In the genomic region with DNA sequence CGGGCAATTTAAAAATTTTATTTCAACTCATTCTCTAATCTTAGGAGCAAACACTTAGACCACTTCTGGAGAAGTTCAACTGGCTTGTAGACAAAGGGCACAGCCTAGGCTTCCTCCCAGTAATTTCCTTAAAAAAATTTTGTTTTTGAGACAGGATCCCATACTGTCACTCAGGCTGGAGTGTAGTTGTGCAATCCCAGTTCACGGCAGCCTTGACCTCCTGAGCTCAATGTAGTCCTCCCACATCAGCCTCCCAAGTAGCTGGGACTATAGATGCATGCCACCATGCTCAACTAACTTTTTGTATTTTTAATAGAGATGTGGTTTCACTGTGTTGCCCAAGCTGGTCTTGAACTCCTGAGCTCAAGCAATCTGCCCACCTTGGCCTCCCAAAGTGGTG, we compare ENCODE assay signal across 32 cellular contexts. TPM values are rescaled to one million over a fixed set of nuclear protein-coding genes. Genes with fewer than 3 reads are reported as not detected.
"Had no signal": no experiment of that assay in that cellular context is flagged by ENCODE, and none has a peak within 500 bp of the region (broad histone marks: within the 10 kb centered on the region; RNA-seq: fewer than 3 reads in every experiment).

No MANE protein-coding gene starts in this region.

- H3K36me3 Mint-ChIP-seq: activated naive CD4-positive, alpha-beta T cell treated with anti-CD3 and anti-CD28 coated beads, Interleukin-2, amount 50 U/mL, for 24 hours; activated naive CD8-positive, alpha-beta T cell treated with anti-CD3 and anti-CD28 coated beads for 36 hours; brain had no signal

- H3K4me1 ChIP-seq: breast epithelium, esophagus muscularis mucosa, gastrocnemius medialis had no signal

- H3K27ac Mint-ChIP-seq: activated CD4-positive, alpha-beta T cell treated with anti-CD3 and anti-CD28 coated beads, Interleukin-2, amount 10 ng/mL, durations not matched to agents 7 days and 5 days; activated CD8-positive, alpha-beta T cell treated with anti-CD3 and anti-CD28 coated beads for 36 hours; activated naive CD4-positive, alpha-beta T cell treated with anti-CD3 and anti-CD28 coated beads for 36 hours; activated naive CD4-positive, alpha-beta T cell treated with anti-CD3 and anti-CD28 coated beads, Interleukin-2, amount 50 U/mL, for 24 hours; activated naive CD8-positive, alpha-beta T cell treated with anti-CD3 and anti-CD28 coated beads for 36 hours; activated naive CD8-positive, alpha-beta T cell treated with anti-CD3 and anti-CD28 coated beads, Interleukin-2, amount 50 U/mL, for 24 hours; activated T-helper 17 cell treated with anti-CD3 and anti-CD28 coated beads, Interleukin-2, amount 50 U/mL, for 72 hours; brain; effector memory CD8-positive, alpha-beta T cell; WTC11 had no signal

- H3K4me3 Mint-ChIP-seq: activated CD4-positive, alpha-beta T cell treated with anti-CD3 and anti-CD28 coated beads, Interleukin-2, amount 10 ng/mL, durations not matched to agents 7 days and 5 days; activated CD8-positive, alpha-beta T cell treated with anti-CD3 and anti-CD28 coated beads for 36 hours; activated naive CD4-positive, alpha-beta T cell treated with anti-CD3 and anti-CD28 coated beads for 36 hours; activated naive CD4-positive, alpha-beta T cell treated with anti-CD3 and anti-CD28 coated beads, Interleukin-2, amount 50 U/mL, for 24 hours; activated naive CD8-positive, alpha-beta T cell treated with anti-CD3 and anti-CD28 coated beads for 36 hours; activated naive CD8-positive, alpha-beta T cell treated with anti-CD3 and anti-CD28 coated beads, Interleukin-2, amount 50 U/mL, for 24 hours; activated T-cell treated with anti-CD3 and anti-CD28 coated beads, Interleukin-2, amount 50 U/mL, for 4 hours; activated T-helper 17 cell treated with anti-CD3 and anti-CD28 coated beads, Interleukin-2, amount 50 U/mL, for 72 hours; brain; central memory CD8-positive, alpha-beta T cell; effector memory CD8-positive, alpha-beta T cell; WTC11 had no signal

- ATAC-seq: activated CD8-positive, alpha-beta T cell treated with anti-CD3 and anti-CD28 coated beads for 36 hours; activated naive CD8-positive, alpha-beta T cell treated with anti-CD3 and anti-CD28 coated beads, Interleukin-2, amount 50 U/mL, for 24 hours; activated T-cell treated with anti-CD3 and anti-CD28 coated beads, Interleukin-2, amount 50 U/mL, for 4 hours; activated T-helper 17 cell treated with anti-CD3 and anti-CD28 coated beads, Interleukin-2, amount 50 U/mL, for 72 hours; effector memory CD8-positive, alpha-beta T cell; foreskin keratinocyte; gastrocnemius medialis; WTC11 had no signal

- H3K4me3 ChIP-seq: adrenal gland, breast epithelium, coronary artery, esophagus muscularis mucosa, gastrocnemius medialis had no signal

- H3K9me3 Mint-ChIP-seq: activated CD4-positive, alpha-beta T cell treated with anti-CD3 and anti-CD28 coated beads, Interleukin-2, amount 10 ng/mL, durations not matched to agents 7 days and 5 days; activated CD8-positive, alpha-beta T cell treated with anti-CD3 and anti-CD28 coated beads for 36 hours; activated naive CD4-positive, alpha-beta T cell treated with anti-CD3 and anti-CD28 coated beads for 36 hours; activated naive CD8-positive, alpha-beta T cell treated with anti-CD3 and anti-CD28 coated beads for 36 hours; activated naive CD8-positive, alpha-beta T cell treated with anti-CD3 and anti-CD28 coated beads, Interleukin-2, amount 50 U/mL, for 24 hours; activated T-cell treated with anti-CD3 and anti-CD28 coated beads, Interleukin-2, amount 50 U/mL, for 4 hours; activated T-helper 17 cell treated with anti-CD3 and anti-CD28 coated beads, Interleukin-2, amount 50 U/mL, for 72 hours; central memory CD8-positive, alpha-beta T cell; effector memory CD8-positive, alpha-beta T cell had no signal

- H3K9me3 ChIP-seq: adrenal gland, ascending aorta, breast epithelium, esophagus muscularis mucosa, gastrocnemius medialis had no signal

- H3K27ac ChIP-seq: adrenal gland, breast epithelium, coronary artery, esophagus muscularis mucosa, foreskin keratinocyte, gastrocnemius medialis, VCaP had no signal

- H3K4me1 Mint-ChIP-seq: activated CD4-positive, alpha-beta T cell treated with anti-CD3 and anti-CD28 coated beads, Interleukin-2, amount 10 ng/mL, durations not matched to agents 7 days and 5 days; activated naive CD4-positive, alpha-beta T cell treated with anti-CD3 and anti-CD28 coated beads, Interleukin-2, amount 50 U/mL, for 24 hours; activated naive CD8-positive, alpha-beta T cell treated with anti-CD3 and anti-CD28 coated beads for 36 hours; activated naive CD8-positive, alpha-beta T cell treated with anti-CD3 and anti-CD28 coated beads, Interleukin-2, amount 50 U/mL, for 24 hours; activated T-helper 17 cell treated with anti-CD3 and anti-CD28 coated beads, Interleukin-2, amount 50 U/mL, for 72 hours; brain; central memory CD8-positive, alpha-beta T cell had no signal

- DNase-seq: activated CD4-positive, alpha-beta T cell treated with anti-CD3 and anti-CD28 coated beads for 1 hour; activated CD4-positive, alpha-beta T cell treated with anti-CD3 and anti-CD28 coated beads for 4 hours; activated CD4-positive, alpha-beta T cell treated with anti-CD3 and anti-CD28 coated beads, Interleukin-2, amount 10 ng/mL, durations not matched to agents 7 days and 5 days; activated CD4-positive, alpha-beta T cell treated with anti-CD3 and anti-CD28 coated beads, Interleukin-2, amount 50 U/mL, for 4 hours; activated CD8-positive, alpha-beta memory T cell treated with anti-CD3 and anti-CD28 coated beads for 24 hours; activated CD8-positive, alpha-beta T cell treated with anti-CD3 and anti-CD28 coated beads for 36 hours; activated effector memory CD4-positive, alpha-beta T cell treated with anti-CD3 and anti-CD28 coated beads, Interleukin-2, amount 50 U/mL, for 16 hours; activated naive CD4-positive, alpha-beta T cell treated with anti-CD3 and anti-CD28 coated beads for 36 hours; activated naive CD8-positive, alpha-beta T cell treated with anti-CD3 and anti-CD28 coated beads for 36 hours; activated naive CD8-positive, alpha-beta T cell treated with anti-CD3 and anti-CD28 coated beads, Interleukin-2, amount 50 U/mL, for 24 hours; activated T-cell treated with anti-CD3 and anti-CD28 coated beads, Interleukin-2, amount 50 U/mL, for 4 hours; adrenal gland; amygdala; dermis blood vessel endothelial cell; effector CD4-positive, alpha-beta T cell; effector memory CD8-positive, alpha-beta T cell; erythroblast; foreskin keratinocyte; gastrocnemius medialis; glutamatergic neuron; T-helper 2 cell had no signal

- H3K36me3 ChIP-seq: adrenal gland, ascending aorta, breast epithelium, esophagus muscularis mucosa, gastrocnemius medialis had no signal

- H3K27me3 ChIP-seq: adrenal gland, ascending aorta, breast epithelium, foreskin keratinocyte, gastrocnemius medialis had no signal

RNA-seq across cellular contexts. Expression of a gene that starts 38.4 kb away (rescaled TPM):
- total RNA-seq: activated CD4-positive, alpha-beta T cell treated with anti-CD3 and anti-CD28 coated beads, Interleukin-2, amount 10 ng/mL, durations not matched to agents 7 days and 5 days; activated T-helper 17 cell treated with anti-CD3 and anti-CD28 coated beads, Interleukin-2, amount 50 U/mL, for 72 hours; T-helper 1 cell treated with Interleukin-12 subunit alpha and Interleukin-12 subunit beta and Interleukin-4 antibody, amounts not matched to agents 30 ng/mL and 1 ng/mL, for 36 hours had no signal
